ENCODE assay signal across 19 cellular contexts in the genomic region with DNA sequence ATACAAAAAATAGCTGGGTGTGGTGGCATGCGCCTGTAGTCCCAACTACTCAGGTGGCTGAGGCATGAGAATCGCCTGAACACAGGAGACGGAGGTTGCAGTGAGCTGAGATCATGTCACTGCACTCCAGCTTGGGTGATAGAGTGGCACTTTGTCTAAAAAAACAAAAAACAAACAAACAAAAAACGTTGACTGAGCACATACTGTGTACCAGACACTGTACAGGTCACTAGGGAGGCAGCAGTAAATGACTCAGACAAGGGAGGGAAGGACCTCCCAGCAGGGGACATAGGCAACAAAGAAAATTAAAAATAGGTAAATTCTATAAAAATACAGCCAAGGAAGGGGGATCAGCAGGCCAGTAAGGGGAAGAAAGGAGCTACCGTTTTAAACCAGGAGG.
"Had no signal": no experiment of that assay in that cellular context is flagged by ENCODE, and none has a peak within 500 bp of the region (broad histone marks: within the 10 kb centered on the region; RNA-seq: fewer than 3 reads in every experiment).

No MANE protein-coding gene starts in this region.

- H3K27ac ChIP-seq: brain microvascular endothelial cell, left lung, neutrophil, tibial nerve, vagina, VCaP had no signal

- H3K9me3 Mint-ChIP-seq: central memory CD8-positive, alpha-beta T cell had no signal

- DNase-seq: activated CD4-positive, alpha-beta T cell treated with anti-CD3 and anti-CD28 coated beads for 1 hour; activated effector memory CD4-positive, alpha-beta T cell treated with Interleukin-2 at 50 U/mL for 16 hours; brain microvascular endothelial cell; cortex of kidney; effector CD8-positive, alpha-beta T cell; foreskin fibroblast; hippocampal formation; kidney; left lung; mammary epithelial cell; stimulated activated CD4-positive, alpha-beta T cell treated with anti-CD3 and anti-CD28 coated beads, Interleukin-1b, Interleukin-23, amount 100 ng/mL, for 48 hours; SW 1271; T1000 had no signal

- H3K27me3 ChIP-seq: brain microvascular endothelial cell, left lung, neutrophil, tibial nerve, vagina had no signal

- H3K36me3 ChIP-seq: brain microvascular endothelial cell, left lung, neutrophil, vagina had no signal

- H3K4me1 Mint-ChIP-seq: central memory CD8-positive, alpha-beta T cell had no signal

- H3K4me3 Mint-ChIP-seq: central memory CD8-positive, alpha-beta T cell had no signal

- H3K4me1 ChIP-seq: tibial nerve, vagina had no signal

- ATAC-seq: activated naive CD4-positive, alpha-beta T cell treated with anti-CD3 and anti-CD28 coated beads, Interleukin-2, amount 50 U/mL, for 72 hours had no signal

- H3K9me3 ChIP-seq: left lung, neutrophil, tibial nerve, vagina had no signal

- H3K4me3 ChIP-seq: left lung, tibial nerve, vagina had no signal
